ENCODE assay signal across 33 cellular contexts in genomic region chr3:170737763-170738162, GRCh38.
"Had no signal": no experiment of that assay in that cellular context is flagged by ENCODE, and none has a peak within 500 bp of the region (broad histone marks: within the 10 kb centered on the region; RNA-seq: fewer than 3 reads in every experiment).

No MANE protein-coding gene starts in this region.

- DNase-seq: Karpas-422, MG63, MM.1S, MV-4-11, NCI-H1048, NCI-H1092, NCI-H1092 treated with DMSO at 0.1 percent for 48 hours, NCI-H1105, NCI-H1105 treated with DMSO at 0.1 percent for 48 hours, NCI-H1417, NCI-H1417 treated with DMSO at 0.1 percent for 48 hours, NCI-H1436, NCI-H1436 treated with DMSO at 0.1 percent for 48 hours, NCI-H146, NCI-H1694, NCI-H1694 treated with DMSO at 0.1 percent for 48 hours, NCI-H187, NCI-H187 treated with DMSO at 0.1 percent for 48 hours, NCI-H1930, NCI-H2029, NCI-H2029 treated with DMSO at 0.1 percent for 48 hours, NCI-H2081, NCI-H2081 treated with DMSO at 0.1 percent for 48 hours, NCI-H2107, NCI-H2171, NCI-H2227 treated with DMSO at 0.1 percent for 48 hours, NCI-H226, NCI-H345, NCI-H446, NCI-H446 treated with DMSO at 0.1 percent for 48 hours, NCI-H510A, NCI-H510A treated with DMSO at 0.1 percent for 48 hours, NCI-H524 had no signal

- H3K27me3 ChIP-seq: MG63 had no signal

- H3K4me3 ChIP-seq: MG63 had no signal

- H3K9me3 ChIP-seq: MG63 had no signal
